8 cellular contexts compared by ENCODE assay signal in the genomic region with DNA sequence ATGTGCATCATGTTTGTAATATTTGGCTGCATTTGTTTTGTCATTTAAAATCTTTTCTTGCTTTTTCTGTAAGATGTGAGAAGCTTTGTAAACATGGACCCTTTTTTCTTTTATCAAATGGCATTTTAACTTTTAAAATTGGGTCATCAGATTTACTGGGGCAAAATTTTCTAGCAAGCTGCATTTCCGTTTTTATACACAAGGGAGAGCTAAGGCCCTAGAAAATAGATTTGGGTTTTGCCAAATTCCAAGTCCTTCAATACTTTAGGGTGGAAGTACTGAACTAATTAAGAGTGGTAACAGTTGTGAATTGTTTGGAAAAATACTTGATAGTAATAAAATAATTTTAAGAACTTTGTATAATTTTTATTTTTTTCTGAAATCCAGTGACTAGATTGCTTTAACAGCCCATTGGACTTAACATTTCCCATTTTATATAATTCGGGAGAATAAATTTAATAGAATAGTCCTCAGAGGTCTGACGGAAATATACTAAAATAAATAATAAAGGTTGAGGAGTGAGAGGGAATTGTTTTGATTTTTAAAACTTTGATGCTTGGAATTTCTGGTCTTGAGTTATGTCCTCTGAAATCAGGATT.
DNase-seq lines count a peak whose midpoint lies in the region; ATAC-seq and TF ChIP-seq lines count a peak whose summit lies in the region.

No MANE protein-coding gene starts in this region.

- DNase-seq in A172 (ENCODE audit: low spot score) (peak; percentile 13), NT2/D1 (ENCODE audit: low read depth, low spot score) (peak; percentile 35), epithelial cell of esophagus (ENCODE audit: low read depth) (peak; percentile 41), GDM1 (lab: John Stamatoyannopoulos, UW) (no peak)

- no peak overlapping the region for H3K27ac ChIP-seq in parathyroid adenoma

- H2AFZ ChIP-seq in parathyroid adenoma, result no peak overlapping the region

- no peak overlapping the region for H3K4me2 ChIP-seq in parathyroid adenoma (ENCODE audit: low read length)

- no peak overlapping the region for H3K4me3 ChIP-seq in NT2/D1 (ENCODE audit: insufficient read length, low read depth)
- no peak overlapping the region for H3K4me3 ChIP-seq in epithelial cell of esophagus (ENCODE audit: low read length)
- H3K4me3 ChIP-seq in parathyroid adenoma (ENCODE audit: low read depth, low read length), result no peak overlapping the region

- H3K9ac ChIP-seq in NT2/D1 (ENCODE audit: insufficient read length, low read depth) (no peak overlapping the region), parathyroid adenoma (no peak overlapping the region)

- H3K4me1 ChIP-seq in NT2/D1 (ENCODE audit: insufficient read depth, insufficient read length) (no peaks in the 10 kb centered on the region), parathyroid adenoma (no peaks in the 10 kb centered on the region)

- H3K9me3 ChIP-seq in NT2/D1 (ENCODE audit: insufficient read depth, low read length), result no peaks in the 10 kb centered on the region
- no peaks in the 10 kb centered on the region for H3K9me3 ChIP-seq in parathyroid adenoma (ENCODE audit: control insufficient read depth, low read length)

- ATAC-seq in HG03571 (IDR thresholded peaks at IDR 0.05; ENCODE audit: unreplicated experiment), result no peak
- no peak for ATAC-seq in GM21515 (IDR thresholded peaks at IDR 0.05; ENCODE audit: unreplicated experiment)

- H3K27me3 ChIP-seq in NT2/D1 (ENCODE audit: insufficient read depth, insufficient read length), result no peaks in the 10 kb centered on the region
- no peaks in the 10 kb centered on the region for H3K27me3 ChIP-seq in parathyroid adenoma (ENCODE audit: control insufficient read depth, insufficient read depth, low read length)

- peak; percentile 31; the same call in 1 of the 2 replicates for TF ChIP-seq CTCF in GM12874 (IDR thresholded peaks at IDR 0.05; ENCODE audit: insufficient read depth, low read depth, low read length)
- peak; percentile 72 for TF ChIP-seq CTCF in epithelial cell of esophagus (IDR thresholded peaks at IDR 0.05; ENCODE audit: insufficient read depth, low read depth, low read length, missing control alignments)
- TF ChIP-seq CTCF in parathyroid adenoma (IDR thresholded peaks at IDR 0.05), result peak; percentile 59

- H3K36me3 ChIP-seq in NT2/D1 (ENCODE audit: insufficient read depth, insufficient read length, low read length) (no peaks in the 10 kb centered on the region), parathyroid adenoma (ENCODE audit: control insufficient read depth, insufficient read depth, low read length) (no peaks in the 10 kb centered on the region)

- H3K79me2 ChIP-seq in parathyroid adenoma, result peaks cover 30% of the 10 kb centered on the region
